1 cellular context compared by ENCODE assay signal in genomic region chr4:123443401-123444297, GRCh38.
TF ChIP-seq lines count a peak whose summit lies in the region.

No MANE protein-coding gene starts in this region.

TF ChIP-seq in endothelial cell of umbilical vein, 7 proteins besides CTCF, POLR2A, EP300 and RAD21 (continued from another document):
- TF ChIP-seq, protein P1, sequence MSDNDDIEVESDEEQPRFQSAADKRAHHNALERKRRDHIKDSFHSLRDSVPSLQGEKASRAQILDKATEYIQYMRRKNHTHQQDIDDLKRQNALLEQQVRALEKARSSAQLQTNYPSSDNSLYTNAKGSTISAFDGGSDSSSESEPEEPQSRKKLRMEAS (IDR thresholded peaks at IDR 0.05; ENCODE audit: insufficient read depth, insufficient read length) = no peak
